Comparison of ENCODE assay signal across 15 cellular contexts in genomic region chr17:32824334-32824733, GRCh38. TPM values are rescaled to one million over a fixed set of nuclear protein-coding genes. Genes with fewer than 3 reads are reported as not detected.
DNase-seq lines count a peak whose midpoint lies in the region; ATAC-seq and TF ChIP-seq lines count a peak whose summit lies in the region.
"Had no signal": no experiment of that assay in that cellular context is flagged by ENCODE, and none has a peak within 500 bp of the region (broad histone marks: within the 10 kb centered on the region; RNA-seq: fewer than 3 reads in every experiment).

No MANE protein-coding gene starts in this region.

- peaks cover 13% of the 10 kb centered on the region for H3K4me1 ChIP-seq in HEK293 (ENCODE audit: control insufficient read depth, insufficient read depth, low read length)
- H3K4me1 ChIP-seq in ascending aorta = peaks cover 0 to 60% of the 10 kb centered on the region in 2 donors
- peaks cover 5 to 10% of the 10 kb centered on the region in 2 donors for H3K4me1 ChIP-seq in aorta (ENCODE audit: control insufficient read depth in 1 of 2, insufficient read depth in 2 of 2, low read length in 2 of 2)

- H3K27ac ChIP-seq in HEK293 (ENCODE audit: extremely low read depth, low read depth, low read length) = no peak overlapping the region
- H3K27ac ChIP-seq in ascending aorta = peak overlapping the region; percentile 77 to 84
- H3K27ac ChIP-seq in aorta (ENCODE audit: low read depth in 1 of 2, low read length in 2 of 2) = peak overlapping the region; percentile 57 to 62
- H3K27ac ChIP-seq: BLaER1 treated with 17β-estradiol and CSF1 and Interleukin-3, amounts not matched to agents 10 nM and 100 nM; GM23248 had no signal

- no peak overlapping the region for H3K27ac Mint-ChIP-seq in neural crest cell (ENCODE audit: unreplicated experiment)
- H3K27ac Mint-ChIP-seq in activated T-cell treated with anti-CD3 and anti-CD28 coated beads, Interleukin-2, amount 50 U/mL, for 72 hours = no peak overlapping the region
- H3K27ac Mint-ChIP-seq: B cell; CD8-positive, alpha-beta T cell had no signal

- H3K4me3 Mint-ChIP-seq in neural crest cell = peak overlapping the region; percentile 35
- no peak overlapping the region for H3K4me3 Mint-ChIP-seq in activated T-cell treated with anti-CD3 and anti-CD28 coated beads, Interleukin-2, amount 50 U/mL, for 72 hours
- H3K4me3 Mint-ChIP-seq: B cell; CD8-positive, alpha-beta T cell had no signal

- no peak for DNase-seq in ascending aorta (ENCODE audit: low spot score in 2 of 2)
- no peak for DNase-seq in neural crest cell (ENCODE audit: low read depth, low spot score)
- no peak for DNase-seq in aorta
- DNase-seq in activated T-cell treated with anti-CD3 and anti-CD28 coated beads, Interleukin-2, amount 50 U/mL, for 72 hours = no peak
- no peak for DNase-seq in AG08395 (ENCODE audit: low spot score)
- DNase-seq: 8988T; Calu3; CD8-positive, alpha-beta T cell; GM23248 had no signal

- H3K9me3 ChIP-seq in HEK293 (ENCODE audit: control insufficient read depth, insufficient read depth, low read depth, low read length) = no peaks in the 10 kb centered on the region
- no peaks in the 10 kb centered on the region for H3K9me3 ChIP-seq in ascending aorta
- no peaks in the 10 kb centered on the region for H3K9me3 ChIP-seq in aorta (ENCODE audit: control insufficient read depth, low read length)
- H3K9me3 ChIP-seq: HAP-1 had no signal

- no peaks in the 10 kb centered on the region for H3K36me3 ChIP-seq in HEK293 (ENCODE audit: control insufficient read depth in 2 of 2, insufficient read depth in 1 of 2, low read length in 2 of 2)
- no peaks in the 10 kb centered on the region for H3K36me3 ChIP-seq in ascending aorta
- H3K36me3 ChIP-seq in aorta (ENCODE audit: control insufficient read depth in 1 of 2, insufficient read depth in 2 of 2, low read length in 1 of 2) = no peaks in the 10 kb centered on the region
- H3K36me3 ChIP-seq: BLaER1 treated with 17β-estradiol and CSF1 and Interleukin-3, amounts not matched to agents 10 nM and 100 nM; HAP-1 had no signal

- peaks cover 7% of the 10 kb centered on the region for H3K4me1 Mint-ChIP-seq in neural crest cell
- H3K4me1 Mint-ChIP-seq in activated T-cell treated with anti-CD3 and anti-CD28 coated beads, Interleukin-2, amount 50 U/mL, for 72 hours (ENCODE audit: low read depth) = peaks cover 16% of the 10 kb centered on the region

- H3K4me3 ChIP-seq in HEK293 (ENCODE audit: low read depth, low read length) = no peak overlapping the region
- H3K4me3 ChIP-seq in ascending aorta = no peak overlapping the region
- H3K4me3 ChIP-seq in aorta (ENCODE audit: low read length in 2 of 2) = no peak overlapping the region
- H3K4me3 ChIP-seq: BLaER1 treated with 17β-estradiol and CSF1 and Interleukin-3, amounts not matched to agents 10 nM and 100 nM; GM23248; HAP-1 had no signal

- 94 to 97% methylated on average over 3 of the region's 3 CpGs for WGBS in aorta, 2 donors

- intact Hi-C loops in ascending aorta (cut with DNase I) = loop anchor here (5.0 kb wide), 1 partner anchor 37 kb away; no protein-coding TSS in a partner anchor
- intact Hi-C loops in aorta (cut with DNase I) = loop anchor here in 1 of 2 donors (2.0 to 10.0 kb wide), 2 partner anchors 44 to 1430 kb away; partner anchors contain the start of gene CCL2

- H3K9me3 Mint-ChIP-seq in neural crest cell = no peaks in the 10 kb centered on the region
- H3K9me3 Mint-ChIP-seq in activated T-cell treated with anti-CD3 and anti-CD28 coated beads, Interleukin-2, amount 50 U/mL, for 72 hours = no peaks in the 10 kb centered on the region
- H3K9me3 Mint-ChIP-seq: CD8-positive, alpha-beta T cell had no signal

- POLR2A ChIA-PET in HEK293 (lab: Yijun Ruan, JAX) = no interaction called here

- no peaks in the 10 kb centered on the region for H3K27me3 ChIP-seq in ascending aorta
- no peaks in the 10 kb centered on the region for H3K27me3 ChIP-seq in aorta (ENCODE audit: control insufficient read depth in 1 of 2, insufficient read depth in 2 of 2, low read length in 1 of 2)
- H3K27me3 ChIP-seq: BLaER1 treated with 17β-estradiol and CSF1 and Interleukin-3, amounts not matched to agents 10 nM and 100 nM had no signal

- H3K27me3 Mint-ChIP-seq in neural crest cell (ENCODE audit: low read depth) = peaks cover 4% of the 10 kb centered on the region
- peaks cover 37% of the 10 kb centered on the region for H3K27me3 Mint-ChIP-seq in activated T-cell treated with anti-CD3 and anti-CD28 coated beads, Interleukin-2, amount 50 U/mL, for 72 hours (ENCODE audit: low read depth)
- H3K27me3 Mint-ChIP-seq: B cell had no signal

- no peaks in the 10 kb centered on the region for H3K36me3 Mint-ChIP-seq in neural crest cell (ENCODE audit: low read depth)
- no peaks in the 10 kb centered on the region for H3K36me3 Mint-ChIP-seq in activated T-cell treated with anti-CD3 and anti-CD28 coated beads, Interleukin-2, amount 50 U/mL, for 72 hours (ENCODE audit: insufficient read depth in 2 of 2)
- H3K36me3 Mint-ChIP-seq: CD8-positive, alpha-beta T cell had no signal

- CTCF ChIA-PET in HEK293 (lab: Yijun Ruan, JAX) = interaction anchor here (0.5 to 1.6 kb wide), 4 partner anchors 30 to 68 kb away, joined by 3 to 7 read pairs (median 4); partner anchors contain the start of gene MYO1D

- TF ChIP-seq CTCF in HEK293 (tag by site-specific recombination; IDR thresholded peaks at IDR 0.05) (no peak), ascending aorta (IDR thresholded peaks at IDR 0.05) (no peak), neural crest cell (conservative IDR thresholded peaks at IDR 0.05) (no peak)

- ATAC-seq in aorta (ENCODE audit: low FRiP score) = no peak
- no peak for ATAC-seq in HG03097 (IDR thresholded peaks at IDR 0.05; ENCODE audit: low FRiP score, unreplicated experiment)
- ATAC-seq in activated T-cell treated with anti-CD3 and anti-CD28 coated beads, Interleukin-2, amount 50 U/mL, for 72 hours (replicated peaks in 1 of 2) = no peak
- ATAC-seq: CD8-positive, alpha-beta T cell; HepG2 had no signal

TF ChIP-seq in HEK293, 187 proteins besides CTCF, POLR2A, EP300 and RAD21:
- TF ChIP-seq ZNF133 (tag by site-specific recombination; IDR thresholded peaks at IDR 0.05) (no peak), ZSCAN16 (tag by site-specific recombination; IDR thresholded peaks at IDR 0.05) (no peak), ZNF664 (tag by site-specific recombination; IDR thresholded peaks at IDR 0.05) (peak; percentile 94), RBAK (tag by site-specific recombination; IDR thresholded peaks at IDR 0.05) (no peak), ZBTB7A (tag by site-specific recombination; IDR thresholded peaks at IDR 0.05; ENCODE audit: low read depth) (no peak)
- TF ChIP-seq, protein P1, sequence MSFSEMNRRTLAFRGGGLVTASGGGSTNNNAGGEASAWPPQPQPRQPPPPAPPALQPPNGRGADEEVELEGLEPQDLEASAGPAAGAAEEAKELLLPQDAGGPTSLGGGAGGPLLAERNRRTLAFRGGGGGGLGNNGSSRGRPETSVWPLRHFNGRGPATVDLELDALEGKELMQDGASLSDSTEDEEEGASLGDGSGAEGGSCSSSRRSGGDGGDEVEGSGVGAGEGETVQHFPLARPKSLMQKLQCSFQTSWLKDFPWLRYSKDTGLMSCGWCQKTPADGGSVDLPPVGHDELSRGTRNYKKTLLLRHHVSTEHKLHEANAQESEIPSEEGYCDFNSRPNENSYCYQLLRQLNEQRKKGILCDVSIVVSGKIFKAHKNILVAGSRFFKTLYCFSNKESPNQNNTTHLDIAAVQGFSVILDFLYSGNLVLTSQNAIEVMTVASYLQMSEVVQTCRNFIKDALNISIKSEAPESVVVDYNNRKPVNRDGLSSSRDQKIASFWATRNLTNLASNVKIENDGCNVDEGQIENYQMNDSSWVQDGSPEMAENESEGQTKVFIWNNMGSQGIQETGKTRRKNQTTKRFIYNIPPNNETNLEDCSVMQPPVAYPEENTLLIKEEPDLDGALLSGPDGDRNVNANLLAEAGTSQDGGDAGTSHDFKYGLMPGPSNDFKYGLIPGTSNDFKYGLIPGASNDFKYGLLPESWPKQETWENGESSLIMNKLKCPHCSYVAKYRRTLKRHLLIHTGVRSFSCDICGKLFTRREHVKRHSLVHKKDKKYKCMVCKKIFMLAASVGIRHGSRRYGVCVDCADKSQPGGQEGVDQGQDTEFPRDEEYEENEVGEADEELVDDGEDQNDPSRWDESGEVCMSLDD (tag by site-specific recombination; IDR thresholded peaks at IDR 0.05) = no peak

RNA-seq across cellular contexts. Expression of gene MYO1D, which starts 52.6 kb away (rescaled TPM):
- total RNA-seq in ascending aorta (105 TPM), neural crest cell (9.1 and 11.9 TPM in 2 replicates), aorta (100 to 1,000 TPM; 222 to 358 TPM)
- polyA plus RNA-seq in aorta = 100 to 1,000 TPM in 1 of 2 donors, 10 to 100 TPM in 1; 62.5 to 106 TPM
- 10 to 100 TPM; 14.7 to 22.6 TPM for total RNA-seq in activated T-cell treated with anti-CD3 and anti-CD28 coated beads, Interleukin-2, amount 50 U/mL, for 72 hours
